ENCODE assay signal across 10 cellular contexts in genomic region chr2:237865623-237866041, GRCh38. TPM values are rescaled to one million over a fixed set of nuclear protein-coding genes. Genes with fewer than 3 reads are reported as not detected.
A peak's percentile ranks its signal among the peaks of the same experiment; 100 is the strongest.
DNase-seq lines count a peak whose midpoint lies in the region; ATAC-seq and TF ChIP-seq lines count a peak whose summit lies in the region.
"Had no signal": no experiment of that assay in that cellular context is flagged by ENCODE, and none has a peak within 500 bp of the region (broad histone marks: within the 10 kb centered on the region; RNA-seq: fewer than 3 reads in every experiment).

No MANE protein-coding gene starts in this region.

- 84 to 92% (median 89%) methylated on average over 7 of the region's 7 CpGs for WGBS in spleen, 5 donors

- in situ Hi-C loops in Panc1 (cut with HindIII; ENCODE audit: low pct_unique_long_range_greater_than_20kb, low sequenced_read_pairs), result no loop called here

- DNase-seq in DMS53 (lab: John Stamatoyannopoulos, UW) (peak; percentile 32), DMS53 treated with DMSO at 0.1 percent for 48 hours (lab: John Stamatoyannopoulos, UW; ENCODE audit: unreplicated experiment) (no peak), Panc1 (ENCODE audit: low read depth, low spot score) (no peak), fibroblast of mammary gland (ENCODE audit: low read depth) (peak; percentile 28), spleen (peak; percentile 62), EL (no peak), foreskin melanocyte (no peak)
- no peak for DNase-seq in stimulated activated naive CD4-positive, alpha-beta T cell treated with Interleukin-2 at 50 U/mL for 16 hours (lab: John Stamatoyannopoulos, UW)
- DNase-seq: NCI-H1436 treated with DMSO at 0.1 percent for 48 hours had no signal

- H3K27me3 ChIP-seq in Panc1 (ENCODE audit: control insufficient read depth, insufficient read depth, low read length), result no peaks in the 10 kb centered on the region; the same call in 1 of the 2 replicates
- peaks cover 0 to 55% (median under 1%) of the 10 kb centered on the region in 7 donors for H3K27me3 ChIP-seq in spleen (replicated peaks in 1 of 7)

- H3K36me3 ChIP-seq in Panc1 (ENCODE audit: control insufficient read depth, insufficient read depth, low read length) (no peaks in the 10 kb centered on the region), spleen (no peaks in the 10 kb centered on the region)

- intact Hi-C loops in Panc1 (cut with micrococcal nuclease; ENCODE audit: unreplicated experiment) (no loop called here), spleen (cut with DNase I; ENCODE audit: low total_unique reads) (no loop called here)

- H3K4me1 ChIP-seq in Panc1 (ENCODE audit: control insufficient read depth, insufficient read depth, low read length), result peaks cover 49% of the 10 kb centered on the region
- H3K4me1 ChIP-seq in spleen, result peaks cover 0 to 13% (median 1%) of the 10 kb centered on the region in 6 donors

- ATAC-seq in Panc1, result peak; percentile 65

- TF ChIP-seq CTCF in Panc1 (IDR thresholded peaks at IDR 0.05) (no peak), fibroblast of mammary gland (conservative IDR thresholded peaks at IDR 0.05; ENCODE audit: control insufficient read depth, insufficient read depth, low read depth, low read length) (peak; percentile 12), spleen (IDR thresholded peaks at IDR 0.05 in 8 of 11, conservative IDR thresholded peaks at IDR 0.05 in 3 of 11) (no peak)

- no TSS peak for BruUV-seq in Panc1 (replicated peaks; lab: Mats Ljungman, UMichigan)

- no peak overlapping the region for H3K4me3 ChIP-seq in Panc1 (ENCODE audit: low read depth in 2 of 2, low read length in 2 of 2)
- no peak overlapping the region for H3K4me3 ChIP-seq in fibroblast of mammary gland (ENCODE audit: control insufficient read depth, low read depth, low read length)
- H3K4me3 ChIP-seq in spleen, result no peak overlapping the region

- CTCF ChIA-PET in Panc1 (lab: Charles Lee), result interaction anchor here (0.6 kb wide), 1 partner anchor 55 kb away, joined by 3 read pairs; no protein-coding TSS in a partner anchor

- POLR2A ChIA-PET in Panc1 (lab: Charles Lee), result no interaction called here

- TF ChIP-seq POLR2A in spleen (IDR thresholded peaks at IDR 0.05), result no peak

- no peaks in the 10 kb centered on the region for H3K9me3 ChIP-seq in Panc1 (ENCODE audit: control insufficient read depth, insufficient read depth, low read depth, low read length)
- H3K9me3 ChIP-seq in spleen, result no peaks in the 10 kb centered on the region

- H3K27ac ChIP-seq in Panc1 (ENCODE audit: low read length) (peak overlapping the region; percentile 78), spleen (no peak overlapping the region)

RNA-seq across cellular contexts. Expression of gene RAMP1, which starts 6.2 kb away (rescaled TPM):
- total RNA-seq in Panc1 (2021; ENCODE audit: unreplicated experiment), result 17.6 TPM
- polyA plus RNA-seq in Panc1 (2012; ENCODE audit: insufficient read length), result 27.7 TPM
- 10 to 100 TPM in 2 of 7 donors, 1 to 10 TPM in 5; 4.5 to 11.0 (median 8.2) TPM for total RNA-seq in spleen
- polyA plus RNA-seq in spleen, result 10 to 100 TPM; 19.6 to 44.5 (median 24.5) TPM
- total RNA-seq: pulmonary artery endothelial cell had no signal

Comparison
In these comparisons a context has a peak if more than half of its experiments do, and no peak if none do; other contexts are left out.
1. DNase-seq: peak in DMS53 (single experiment), fibroblast of mammary gland (single experiment) and spleen (single experiment); none in DMS53 treated with DMSO at 0.1 percent for 48 hours (single experiment), Panc1 (single experiment), EL (single experiment), foreskin melanocyte (single experiment) and stimulated activated naive CD4-positive, alpha-beta T cell treated with Interleukin-2 at 50 U/mL for 16 hours (single experiment).